ENCODE assay signal across 26 cellular contexts in the genomic region with DNA sequence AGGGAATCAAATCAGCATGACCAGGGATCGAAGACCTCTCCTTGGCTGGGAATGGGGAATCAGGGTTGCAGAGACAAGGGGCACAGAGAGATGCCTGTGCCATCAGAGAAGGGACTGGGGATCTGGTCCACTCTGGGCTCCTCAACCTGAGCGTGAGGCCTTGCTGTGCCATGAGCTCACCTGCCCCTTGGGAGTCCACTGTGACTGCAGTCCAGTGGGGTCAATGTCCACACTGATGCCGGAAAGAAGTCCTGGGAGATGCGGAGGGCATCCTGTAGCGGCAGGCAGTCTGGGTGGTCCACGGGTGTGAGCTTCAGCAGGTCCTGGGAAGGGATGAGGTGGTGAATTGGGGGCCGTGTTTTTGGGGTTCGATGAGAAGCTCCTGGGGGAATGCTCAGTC. TPM values are rescaled to one million over a fixed set of nuclear protein-coding genes. Genes with fewer than 3 reads are reported as not detected.
"Had no signal": no experiment of that assay in that cellular context is flagged by ENCODE, and none has a peak within 500 bp of the region (broad histone marks: within the 10 kb centered on the region; RNA-seq: fewer than 3 reads in every experiment).

No MANE protein-coding gene starts in this region.

- ATAC-seq: activated CD8-positive, alpha-beta T cell treated with anti-CD3 and anti-CD28 coated beads for 36 hours; Panc1; SK-N-SH treated with all-trans-retinoic acid at 6 μM for 48 hours had no signal

- H3K27ac Mint-ChIP-seq: activated B cell treated with CpG ODN at 0.5 μM for 24 hours; activated CD8-positive, alpha-beta T cell treated with anti-CD3 and anti-CD28 coated beads for 36 hours; activated naive CD8-positive, alpha-beta T cell treated with anti-CD3 and anti-CD28 coated beads, Interleukin-2, amount 10 ng/mL, durations not matched to agents 7 days and 5 days; activated T-cell treated with anti-CD3 and anti-CD28 coated beads, Interleukin-2, amount 50 U/mL, for 24 hours had no signal

- H3K9me3 Mint-ChIP-seq: activated B cell treated with CpG ODN at 0.5 μM for 24 hours; activated CD8-positive, alpha-beta T cell treated with anti-CD3 and anti-CD28 coated beads for 36 hours; activated naive CD8-positive, alpha-beta T cell treated with anti-CD3 and anti-CD28 coated beads, Interleukin-2, amount 10 ng/mL, durations not matched to agents 7 days and 5 days; activated T-cell treated with anti-CD3 and anti-CD28 coated beads, Interleukin-2, amount 50 U/mL, for 24 hours had no signal

- H3K36me3 ChIP-seq: adrenal gland, breast epithelium had no signal

- H3K4me1 ChIP-seq: breast epithelium, SJSA1 had no signal

- H3K27me3 ChIP-seq: adrenal gland, breast epithelium, SJSA1 had no signal

- H3K4me3 Mint-ChIP-seq: activated B cell treated with CpG ODN at 0.5 μM for 24 hours; activated CD8-positive, alpha-beta T cell treated with anti-CD3 and anti-CD28 coated beads for 36 hours; activated naive CD8-positive, alpha-beta T cell treated with anti-CD3 and anti-CD28 coated beads, Interleukin-2, amount 10 ng/mL, durations not matched to agents 7 days and 5 days; activated T-cell treated with anti-CD3 and anti-CD28 coated beads, Interleukin-2, amount 50 U/mL, for 24 hours had no signal

- H3K27me3 Mint-ChIP-seq: activated B cell treated with CpG ODN at 0.5 μM for 24 hours; activated CD8-positive, alpha-beta T cell treated with anti-CD3 and anti-CD28 coated beads for 36 hours; activated naive CD8-positive, alpha-beta T cell treated with anti-CD3 and anti-CD28 coated beads, Interleukin-2, amount 10 ng/mL, durations not matched to agents 7 days and 5 days; activated T-cell treated with anti-CD3 and anti-CD28 coated beads, Interleukin-2, amount 50 U/mL, for 24 hours had no signal

- DNase-seq: activated B cell treated with CpG ODN at 0.5 μM for 24 hours; activated CD4-positive, alpha-beta T cell treated with anti-CD3 and anti-CD28 coated beads for 1 hour; activated CD4-positive, alpha-beta T cell treated with anti-CD3 and anti-CD28 coated beads, Interleukin-2, amount 50 U/mL, for 1 hour; activated CD8-positive, alpha-beta T cell treated with anti-CD3 and anti-CD28 coated beads for 36 hours; activated naive CD4-positive, alpha-beta T cell treated with anti-CD3 and anti-CD28 coated beads, Interleukin-2, amount 50 U/mL, for 16 hours; activated naive CD8-positive, alpha-beta T cell treated with anti-CD3 and anti-CD28 coated beads, Interleukin-2, amount 10 ng/mL, durations not matched to agents 7 days and 5 days; Karpas-422; MM.1S; NCI-H1105; NCI-H1436; NCI-H1694 treated with DMSO at 0.1 percent for 48 hours; NCI-H2029 treated with DMSO at 0.1 percent for 48 hours; NCI-H510A treated with DMSO at 0.1 percent for 48 hours; NCI-H69; NK-92 treated with Interleukin-12 subunit alpha and Interleukin-12 subunit beta, amount 100 ng/mL, for 24 hours; OCI-M1; Right ventricle myocardium superior; RPMI8226; SW 1271 had no signal

- H3K4me1 Mint-ChIP-seq: activated B cell treated with CpG ODN at 0.5 μM for 24 hours had no signal

- H3K4me3 ChIP-seq: adrenal gland, breast epithelium, K562, SJSA1 had no signal

- H3K9me3 ChIP-seq: adrenal gland, breast epithelium, SJSA1 had no signal

- H3K27ac ChIP-seq: adrenal gland, breast epithelium, SJSA1 had no signal

RNA-seq across cellular contexts. Expression of gene RGL4, which starts 7.3 kb away (rescaled TPM):
- total RNA-seq: K562, Right ventricle myocardium superior, SJSA1 had no signal
- polyA plus RNA-seq: K562 had no signal

RNA-seq across cellular contexts. Expression of gene DRICH1, which starts 51.4 kb away (rescaled TPM):
- total RNA-seq: SJSA1 had no signal
